6 cellular contexts compared by ENCODE assay signal in genomic region chr14:20167091-20167490, GRCh38. TPM values are rescaled to one million over a fixed set of nuclear protein-coding genes. Genes with fewer than 3 reads are reported as not detected.
"Had no signal": no experiment of that assay in that cellular context is flagged by ENCODE, and none has a peak within 500 bp of the region (broad histone marks: within the 10 kb centered on the region; RNA-seq: fewer than 3 reads in every experiment).

No MANE protein-coding gene starts in this region.

- DNase-seq: GDM1, GF-D8 had no signal

- FAIRE-seq: GM12878, GM12891, GM18507, GM19239 had no signal

- H3K4me3 ChIP-seq: GM12878 had no signal

RNA-seq across cellular contexts. Expression of gene OR4N5, which starts 28.5 kb away (rescaled TPM):
- polyA plus RNA-seq: GM12878 had no signal

RNA-seq across cellular contexts. Expression of gene OR11H6, which starts 56.4 kb away (rescaled TPM):
- polyA plus RNA-seq: GM12878 had no signal

RNA-seq across cellular contexts. Expression of gene OR4K17, which starts 56.6 kb away (rescaled TPM):
- polyA plus RNA-seq: GM12878 had no signal
